9 cellular contexts compared by ENCODE assay signal in the genomic region with DNA sequence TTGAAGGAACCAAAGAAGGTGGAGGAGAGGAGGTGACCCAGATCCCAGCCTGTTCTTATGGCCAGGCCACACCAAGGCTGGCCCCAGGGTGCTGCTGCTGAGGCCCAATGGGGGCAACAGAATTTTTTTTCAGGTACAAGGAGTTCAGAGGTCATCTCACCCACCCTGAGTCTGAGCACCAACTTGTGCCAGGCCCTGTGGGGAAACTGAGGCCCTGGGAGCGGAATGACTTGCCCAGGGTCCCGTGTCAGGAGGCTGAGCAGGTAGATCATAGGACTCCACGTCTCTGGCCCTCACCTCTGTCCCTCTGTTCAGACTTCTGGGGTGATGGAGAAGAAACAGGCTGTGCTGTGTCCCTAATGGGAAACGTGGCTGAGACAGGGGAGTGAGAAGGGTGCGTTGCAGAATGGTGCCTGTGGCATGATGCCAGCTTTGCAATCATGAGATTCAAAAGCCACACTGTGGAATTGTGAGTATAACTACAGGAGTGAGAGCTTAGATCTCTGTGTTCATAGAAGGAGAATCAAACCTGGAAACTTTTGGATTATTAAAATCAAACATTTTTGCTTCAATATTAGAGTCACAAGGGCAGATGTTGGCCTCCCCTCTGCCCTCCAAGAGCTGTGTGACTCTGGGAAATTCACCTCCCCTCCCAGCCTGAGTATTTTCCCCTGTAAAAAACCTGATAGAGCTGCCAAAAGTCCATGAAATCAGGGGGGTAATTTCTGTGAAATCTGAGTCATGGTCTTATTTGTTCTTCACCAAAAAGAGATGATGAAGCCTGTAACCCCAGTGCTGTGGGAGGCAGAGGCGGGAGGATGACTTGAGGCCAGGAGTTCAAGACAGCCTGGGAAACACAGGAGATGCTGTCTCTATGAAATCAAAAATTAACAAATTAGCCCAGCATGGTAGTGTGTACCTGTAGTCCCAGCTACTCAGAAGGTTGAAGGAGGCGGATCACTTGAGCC. TPM values are rescaled to one million over a fixed set of nuclear protein-coding genes. Genes with fewer than 3 reads are reported as not detected.
DNase-seq lines count a peak whose midpoint lies in the region; ATAC-seq and TF ChIP-seq lines count a peak whose summit lies in the region.
"Had no signal": no experiment of that assay in that cellular context is flagged by ENCODE, and none has a peak within 500 bp of the region (broad histone marks: within the 10 kb centered on the region; RNA-seq: fewer than 3 reads in every experiment).

No MANE protein-coding gene starts in this region.

- ATAC-seq in activated CD8-positive, alpha-beta T cell treated with anti-CD3 and anti-CD28 coated beads for 36 hours, result peak; percentile 15
- ATAC-seq in heart right ventricle (peak in 4 of 8 donors; percentile 1 to 33 (median 22)), HG03045 (IDR thresholded peaks at IDR 0.05; ENCODE audit: unreplicated experiment) (no peak)

- H3K36me3 ChIP-seq in GM23248 (ENCODE audit: low read depth), result no peaks in the 10 kb centered on the region
- H3K36me3 ChIP-seq in heart right ventricle, result peaks cover 0 to 25% (median 0%) of the 10 kb centered on the region in 9 donors

- H3K9me3 ChIP-seq in GM23248 (ENCODE audit: low read depth), result no peaks in the 10 kb centered on the region
- no peaks in the 10 kb centered on the region for H3K9me3 ChIP-seq in heart right ventricle

- no peak for TF ChIP-seq CTCF in activated CD8-positive, alpha-beta T cell treated with anti-CD3 and anti-CD28 coated beads for 36 hours (IDR thresholded peaks at IDR 0.05)
- TF ChIP-seq CTCF in heart right ventricle (IDR thresholded peaks at IDR 0.05), result no peak

- H2AFZ ChIP-seq in GM23248, result peak overlapping the region; percentile 96

- H3K79me2 ChIP-seq in GM23248 (ENCODE audit: insufficient read depth), result no peaks in the 10 kb centered on the region

- H3K27me3 ChIP-seq in GM23248 (replicated peaks; ENCODE audit: insufficient read depth) (no peaks in the 10 kb centered on the region), heart right ventricle (no peaks in the 10 kb centered on the region)

- H3K4me2 ChIP-seq in GM23248 (ENCODE audit: unreplicated experiment), result peak overlapping the region; percentile 99

- H3K27ac Mint-ChIP-seq in activated CD8-positive, alpha-beta T cell treated with anti-CD3 and anti-CD28 coated beads for 36 hours, result peak overlapping the region; percentile 94

- H3F3A ChIP-seq in GM23248 (ENCODE audit: insufficient read depth), result peaks cover 5% of the 10 kb centered on the region; the same call in 1 of the 2 replicates

- H3K27ac ChIP-seq in GM23248 (peak overlapping the region; percentile 14; the same call in 1 of the 2 replicates), heart right ventricle (peak overlapping the region; percentile 62 to 92 (median 90))

- H3K4me1 Mint-ChIP-seq in activated CD8-positive, alpha-beta T cell treated with anti-CD3 and anti-CD28 coated beads for 36 hours (ENCODE audit: low read depth), result peaks cover 59% of the 10 kb centered on the region

- no peaks in the 10 kb centered on the region for H3K9me2 ChIP-seq in GM23248 (ENCODE audit: insufficient read depth)

- no peaks in the 10 kb centered on the region for H3K27me3 Mint-ChIP-seq in activated CD8-positive, alpha-beta T cell treated with anti-CD3 and anti-CD28 coated beads for 36 hours

- peaks cover 10% of the 10 kb centered on the region for H3K36me3 Mint-ChIP-seq in activated CD8-positive, alpha-beta T cell treated with anti-CD3 and anti-CD28 coated beads for 36 hours (ENCODE audit: low read depth)

- CTCF ChIA-PET in activated CD8-positive, alpha-beta T cell treated with anti-CD3 and anti-CD28 coated beads for 36 hours (lab: Charles Lee), result interaction anchor here (0.8 to 2.9 kb wide), 11 partner anchors 10 to 233 kb away, joined by 3 to 19 read pairs (median 3); a partner anchor contains a TSS

- WGBS in GM23248 (ENCODE audit: low coverage in 1 of 2, low lambda C conversion rate in 2 of 2, missing lambda C conversion rate in 2 of 2), 2 experiments, result 71 to 74% methylated on average over 7 of the region's 7 CpGs
- 52 to 62% methylated on average over 7 of the region's 7 CpGs for WGBS in heart right ventricle, 2 donors

- H3K4me1 ChIP-seq in GM23248 (ENCODE audit: insufficient read depth) (peaks cover 19% of the 10 kb centered on the region), heart right ventricle (peaks cover 7 to 62% (median 44%) of the 10 kb centered on the region in 9 donors)

- in situ Hi-C loops in GM23248 (cut with MboI), result no loop called here

- peak; percentile 48 for DNase-seq in GM23248
- peak; percentile 64 for DNase-seq in activated CD8-positive, alpha-beta T cell treated with anti-CD3 and anti-CD28 coated beads for 36 hours
- DNase-seq in heart right ventricle, result no peak
- DNase-seq in stimulated activated CD4-positive, alpha-beta T cell treated with anti-CD3 and anti-CD28 coated beads, Interleukin-4, amount 100 ng/mL, for 24 hours, result peak; percentile 62
- DNase-seq in HuH-7 (ENCODE audit: low spot score), result no peak
- no peak for DNase-seq in SIG-M5 (lab: John Stamatoyannopoulos, UW)
- no peak for DNase-seq in hepatic stellate cell (ENCODE audit: low spot score)

- peak overlapping the region; percentile 82 for H3K4me3 ChIP-seq in GM23248
- peak overlapping the region; percentile 16 to 65 (median 58) for H3K4me3 ChIP-seq in heart right ventricle

- intact Hi-C loops in activated CD8-positive, alpha-beta T cell treated with anti-CD3 and anti-CD28 coated beads for 36 hours (cut with micrococcal nuclease), result no loop called here
- intact Hi-C loops in heart right ventricle (cut with DNase I), result loop anchor here in 1 of 10 donors (10.0 kb wide), 1 partner anchor 49 kb away; a partner anchor contains a TSS

- H4K20me1 ChIP-seq in GM23248 (ENCODE audit: insufficient read depth), result no peaks in the 10 kb centered on the region

- POLR2A ChIA-PET in activated CD8-positive, alpha-beta T cell treated with anti-CD3 and anti-CD28 coated beads for 36 hours (lab: Charles Lee), result interaction anchor here (0.6 to 3.7 kb wide), 6 partner anchors 11 to 718 kb away, joined by 3 to 24 read pairs (median 4); a partner anchor contains a TSS

- peak overlapping the region; percentile 83 for H3K4me3 Mint-ChIP-seq in activated CD8-positive, alpha-beta T cell treated with anti-CD3 and anti-CD28 coated beads for 36 hours

- H3K9me3 Mint-ChIP-seq in activated CD8-positive, alpha-beta T cell treated with anti-CD3 and anti-CD28 coated beads for 36 hours, result peaks cover 5% of the 10 kb centered on the region

- H3K9ac ChIP-seq in GM23248, result peak overlapping the region; percentile 76

RNA-seq across cellular contexts. Expression of a gene that starts 0.9 kb away (rescaled TPM):
- total RNA-seq in GM23248 (2014; rRNA removed; shearing (Covaris generic)), result 8.3 and 8.6 TPM in 2 replicates
- polyA plus RNA-seq in GM23248 (2016; fragmentation: Nextera tagmentation; extraction: Ambion mirVana) (12.8 and 14.2 TPM in 2 replicates), heart right ventricle (10 to 100 TPM; 18.3 to 18.7 TPM)
- total RNA-seq in activated CD8-positive, alpha-beta T cell treated with anti-CD3 and anti-CD28 coated beads for 36 hours, result 10 to 100 TPM; 13.8 to 17.1 TPM
- total RNA-seq in heart right ventricle, result 100 to 1,000 TPM in 1 of 10 donors, 10 to 100 TPM in 8, 1 to 10 TPM in 1; 9.8 to 121 (median 16.4) TPM

RNA-seq across cellular contexts. Expression of a gene that starts 14.5 kb away (rescaled TPM):
- 37.7 and 43.8 TPM in 2 replicates for total RNA-seq in GM23248 (2014; rRNA removed; shearing (Covaris generic))
- polyA plus RNA-seq in GM23248 (2016; fragmentation: Nextera tagmentation; extraction: Ambion mirVana) (28.4 and 31.6 TPM in 2 replicates), heart right ventricle (10 to 100 TPM; 28.6 to 55.5 TPM)
- 10 to 100 TPM; 45.4 to 49.7 TPM for total RNA-seq in activated CD8-positive, alpha-beta T cell treated with anti-CD3 and anti-CD28 coated beads for 36 hours
- total RNA-seq in heart right ventricle, result 100 to 1,000 TPM in 1 of 10 donors, 10 to 100 TPM in 9; 30.9 to 215 (median 53.3) TPM

RNA-seq across cellular contexts. Expression of a gene that starts 52.2 kb away (rescaled TPM):
- total RNA-seq in GM23248 (2014; rRNA removed; shearing (Covaris generic)), result not detected in 2 replicates
- polyA plus RNA-seq in GM23248 (2016; fragmentation: Nextera tagmentation; extraction: Ambion mirVana) (0.06 TPM in 1 of 2 replicates, not detected in the other), heart right ventricle (1 to 10 TPM; 3.6 to 4.2 TPM)
- under 1 TPM; 0.18 TPM for total RNA-seq in activated CD8-positive, alpha-beta T cell treated with anti-CD3 and anti-CD28 coated beads for 36 hours
- total RNA-seq in heart right ventricle, result 10 to 100 TPM in 2 of 10 donors, 1 to 10 TPM in 7, not detected in 1; 1.6 to 22.6 (median 4.9) TPM
- total RNA-seq: HT1080 had no signal

Comparison
In these comparisons a context has a peak if more than half of its experiments do, and no peak if none do; other contexts are left out.
1. DNase-seq: peak in GM23248 (single experiment), activated CD8-positive, alpha-beta T cell treated with anti-CD3 and anti-CD28 coated beads for 36 hours (single experiment) and stimulated activated CD4-positive, alpha-beta T cell treated with anti-CD3 and anti-CD28 coated beads, Interleukin-4, amount 100 ng/mL, for 24 hours (single experiment); none in heart right ventricle (0 of 2), HuH-7 (single experiment), SIG-M5 (single experiment) and hepatic stellate cell (single experiment).